In the genomic region with DNA sequence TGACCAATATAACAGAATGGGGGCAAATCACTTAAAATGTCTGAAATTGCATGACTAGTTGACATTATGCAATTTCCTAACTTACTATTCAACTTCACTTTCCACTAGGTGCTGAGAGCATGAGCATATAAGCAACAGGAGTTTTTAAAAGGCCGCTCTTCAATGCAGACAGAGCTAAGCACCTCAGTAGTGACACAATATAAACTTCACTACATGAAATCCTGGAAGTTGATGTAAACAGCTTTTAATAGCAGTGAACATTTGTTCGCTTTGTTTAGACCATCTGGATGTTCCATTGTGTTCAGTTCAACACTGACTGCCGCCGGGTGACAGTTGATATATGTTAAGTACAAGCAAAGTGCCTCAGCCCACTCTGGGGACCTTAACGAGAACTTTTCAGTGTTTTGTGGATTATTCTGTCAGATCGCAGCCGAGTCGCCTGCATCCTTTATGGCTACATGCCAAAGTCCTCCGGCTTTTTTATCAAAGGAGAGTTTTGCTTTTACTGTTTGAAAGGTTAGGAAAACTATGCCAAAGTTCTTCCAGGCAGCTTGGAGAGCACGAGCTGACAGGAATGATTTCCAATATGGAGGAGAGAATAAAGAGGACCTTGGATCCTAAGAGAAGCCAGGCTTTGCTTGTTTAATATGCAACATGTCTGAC, we compare ENCODE assay signal across 10 cellular contexts.
DNase-seq lines count a peak whose midpoint lies in the region; ATAC-seq and TF ChIP-seq lines count a peak whose summit lies in the region.
"Had no signal": no experiment of that assay in that cellular context is flagged by ENCODE, and none has a peak within 500 bp of the region (broad histone marks: within the 10 kb centered on the region; RNA-seq: fewer than 3 reads in every experiment).

No MANE protein-coding gene starts in this region.

- no peak overlapping the region for H3K27ac Mint-ChIP-seq in chondrocyte (ENCODE audit: unreplicated experiment)
- H3K27ac Mint-ChIP-seq: activated T-cell treated with anti-CD3 and anti-CD28 coated beads, Interleukin-2, amount 50 U/mL, for 24 hours had no signal

- H3K9me3 Mint-ChIP-seq in chondrocyte (ENCODE audit: low read depth): no peaks in the 10 kb centered on the region
- H3K9me3 Mint-ChIP-seq: activated T-cell treated with anti-CD3 and anti-CD28 coated beads, Interleukin-2, amount 50 U/mL, for 24 hours had no signal

- no peaks in the 10 kb centered on the region for H3K36me3 ChIP-seq in prostate gland

- H3K4me1 Mint-ChIP-seq in chondrocyte (ENCODE audit: low read depth): peaks cover 15% of the 10 kb centered on the region

- no peak for TF ChIP-seq CTCF in chondrocyte (IDR thresholded peaks at IDR 0.05)
- TF ChIP-seq CTCF in prostate gland (IDR thresholded peaks at IDR 0.05): no peak

- no peaks in the 10 kb centered on the region for H3K27me3 ChIP-seq in prostate gland (replicated peaks; ENCODE audit: insufficient read depth)

- no peak for TF ChIP-seq POLR2A in prostate gland (IDR thresholded peaks at IDR 0.05)

- DNase-seq in COLO668 (lab: John Stamatoyannopoulos, UW; ENCODE audit: unreplicated experiment) (peak; percentile 55), NCI-H1694 (lab: John Stamatoyannopoulos, UW) (peak; percentile 83), dermis microvascular lymphatic vessel endothelial cell (ENCODE audit: low read depth in 2 of 2) (peak; percentile 49 to 73), myocyte (ENCODE audit: low read depth) (peak; percentile 24), chondrocyte (ENCODE audit: low spot score) (no peak), prostate gland (ENCODE audit: low spot score) (no peak)
- DNase-seq: activated T-cell treated with anti-CD3 and anti-CD28 coated beads, Interleukin-2, amount 50 U/mL, for 24 hours; SHP77 treated with DMSO at 0.1 percent for 48 hours had no signal

- H3K36me3 Mint-ChIP-seq in chondrocyte (ENCODE audit: low read depth): no peaks in the 10 kb centered on the region

- intact Hi-C loops in prostate gland (cut with DNase I): no loop called here

- no peaks in the 10 kb centered on the region for H3K4me1 ChIP-seq in prostate gland (replicated peaks)

- peaks cover 3% of the 10 kb centered on the region for H3K27me3 Mint-ChIP-seq in chondrocyte (ENCODE audit: low read depth)

- H3K9me3 ChIP-seq in prostate gland: no peaks in the 10 kb centered on the region

- 7% methylated on average over 10 of the region's 10 CpGs for WGBS in prostate gland

- ATAC-seq in HG02588 (IDR thresholded peaks at IDR 0.05; ENCODE audit: unreplicated experiment) (no peak), HG03159 (IDR thresholded peaks at IDR 0.05; ENCODE audit: unreplicated experiment) (no peak)

- H3K4me3 ChIP-seq in prostate gland: no peak overlapping the region

- no peak overlapping the region for H3K4me3 Mint-ChIP-seq in chondrocyte (ENCODE audit: unreplicated experiment)
- H3K4me3 Mint-ChIP-seq: activated T-cell treated with anti-CD3 and anti-CD28 coated beads, Interleukin-2, amount 50 U/mL, for 24 hours had no signal

- H3K27ac ChIP-seq in prostate gland: no peak overlapping the region

Comparison
In these comparisons a context has a peak if more than half of its experiments do, and no peak if none do; other contexts are left out.
1. DNase-seq: peak in COLO668 (single experiment), NCI-H1694 (single experiment), dermis microvascular lymphatic vessel endothelial cell (2 of 2) and myocyte (single experiment); none in chondrocyte (single experiment) and prostate gland (single experiment).